In genomic region chr17:82281502-82282238, GRCh38 we compare ENCODE assay signal across 2 cellular contexts.
TF ChIP-seq lines count a peak whose summit lies in the region.

No MANE protein-coding gene starts in this region.

TF ChIP-seq in HEK293, 187 proteins besides CTCF, POLR2A, EP300 and RAD21 (continues in another document):
- TF ChIP-seq ZNF148 (tag by site-specific recombination; IDR thresholded peaks at IDR 0.05; ENCODE audit: borderline replicate concordance) (0 out of 2 replicates have a peak, but pooled peaks have one; percentile 45), REPIN1 (tag by site-specific recombination; IDR thresholded peaks at IDR 0.05; ENCODE audit: low read depth) (no peak), ZNF473 (tag by site-specific recombination; IDR thresholded peaks at IDR 0.05) (peak; percentile 76; the same call in 1 of the 2 replicates), ZNF521 (tag by site-specific recombination; IDR thresholded peaks at IDR 0.05) (peak; percentile 73; the same call in 1 of the 2 replicates), ZNF311 (tag by site-specific recombination; IDR thresholded peaks at IDR 0.05; ENCODE audit: borderline replicate concordance) (peak; percentile 69; the same call in 1 of the 2 replicates), ZFHX2 (tag by site-specific recombination; conservative IDR thresholded peaks at IDR 0.05) (peak; percentile 91), SP2 (tag by site-specific recombination; IDR thresholded peaks at IDR 0.05) (0 out of 2 replicates have a peak, but pooled peaks have one; percentile 7), ZNF747 (tag by site-specific recombination; IDR thresholded peaks at IDR 0.05) (peak; percentile 75; the same call in 1 of the 2 replicates), GLIS1 (tag by site-specific recombination; IDR thresholded peaks at IDR 0.05) (peak; percentile 52; the same call in 1 of the 2 replicates), PATZ1 (tag by site-specific recombination; IDR thresholded peaks at IDR 0.05) (no peak), ZNF416 (tag by site-specific recombination; IDR thresholded peaks at IDR 0.05) (no peak), YY2 (tag by site-specific recombination; IDR thresholded peaks at IDR 0.05) (peak; percentile 45; the same call in 1 of the 2 replicates), ZSCAN4 (tag by site-specific recombination; IDR thresholded peaks at IDR 0.05) (peak; percentile 99), ZBTB48 (tag by site-specific recombination; IDR thresholded peaks at IDR 0.05) (peak; percentile 50), ZNF174 (tag by site-specific recombination; IDR thresholded peaks at IDR 0.05) (no peak)

TF ChIP-seq in H1, 55 proteins besides CTCF, POLR2A, EP300 and RAD21:
- TF ChIP-seq KDM4A (IDR thresholded peaks at IDR 0.05; ENCODE audit: low read depth, low read length, severe bottlenecking) (no peak), TBP (IDR thresholded peaks at IDR 0.05; ENCODE audit: low read depth, low read length) (no peak), HDAC6 (IDR thresholded peaks at IDR 0.05; ENCODE audit: low read depth, low read length) (no peak), POU5F1 (IDR thresholded peaks at IDR 0.05; ENCODE audit: low read depth, low read length) (no peak), SIN3A (conservative IDR thresholded peaks at IDR 0.05 in 1 of 2, IDR thresholded peaks at IDR 0.05 in 1 of 2; ENCODE audit: low read depth in 1 of 2, low read length in 2 of 2) (no peak), RNF2 (IDR thresholded peaks at IDR 0.05; ENCODE audit: borderline replicate concordance, low read depth, low read length, missing control alignments, poor library complexity, severe bottlenecking) (no peak), TCF12 (IDR thresholded peaks at IDR 0.05; ENCODE audit: low read depth, low read length) (no peak), RXRA (IDR thresholded peaks at IDR 0.05; ENCODE audit: insufficient read depth, low read depth, low read length) (no peak), SP1 (IDR thresholded peaks at IDR 0.05; ENCODE audit: low read depth, low read length) (no peak), PHF8 (conservative IDR thresholded peaks at IDR 0.05; ENCODE audit: low read depth, low read length) (no peak)
